21 cellular contexts compared by ENCODE assay signal in the genomic region with DNA sequence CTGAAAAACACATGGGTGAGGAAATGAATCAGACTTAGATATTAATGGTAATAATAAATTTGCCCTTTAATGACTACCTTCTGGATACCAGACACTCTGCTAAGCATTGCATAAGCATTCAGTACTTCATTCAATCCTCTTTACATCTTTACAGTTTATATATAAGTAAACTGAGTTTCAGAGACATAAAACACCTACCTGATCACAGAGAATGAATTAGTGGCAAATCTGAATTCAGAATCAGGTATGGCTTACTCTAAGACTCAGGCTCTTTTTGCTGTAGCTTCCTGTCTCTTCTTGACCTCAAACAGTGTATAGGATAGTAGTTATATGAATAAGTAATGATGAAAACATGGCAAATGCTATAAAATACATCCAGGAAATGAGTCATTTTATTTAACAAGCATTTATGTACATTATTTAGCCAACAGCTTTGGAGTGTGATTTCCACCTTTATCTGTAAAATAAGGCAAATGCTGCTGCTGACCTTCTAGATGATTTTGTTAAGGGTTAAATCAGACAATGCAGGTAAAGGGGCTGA.
A peak's percentile ranks its signal among the peaks of the same experiment; 100 is the strongest.
DNase-seq lines count a peak whose midpoint lies in the region; ATAC-seq, FAIRE-seq and TF ChIP-seq lines count a peak whose summit lies in the region.
"Had no signal": no experiment of that assay in that cellular context is flagged by ENCODE, and none has a peak within 500 bp of the region (broad histone marks: within the 10 kb centered on the region; RNA-seq: fewer than 3 reads in every experiment).

No MANE protein-coding gene starts in this region.

- H3K4me3 ChIP-seq in IMR-90 (ENCODE audit: insufficient read depth, low read depth, low read length): no peak overlapping the region
- no peak overlapping the region for H3K4me3 ChIP-seq in endothelial cell of umbilical vein (replicated peaks in 1 of 3; ENCODE audit: insufficient read depth in 1 of 3, low read depth in 1 of 3, low read length in 3 of 3)
- H3K4me3 ChIP-seq in osteoblast (ENCODE audit: insufficient read depth, low read length): no peak overlapping the region
- H3K4me3 ChIP-seq: BLaER1 treated with 17β-estradiol and CSF1 and Interleukin-3, amounts not matched to agents 10 nM and 100 nM; MG63; SK-N-MC had no signal

- peaks cover 18 to 39% of the 10 kb centered on the region in 2 experiments for H3K79me1 ChIP-seq in IMR-90 (ENCODE audit: low read depth in 1 of 2, low read length in 2 of 2)

- H3K27me3 ChIP-seq in IMR-90 (ENCODE audit: control insufficient read depth, insufficient read depth, low read length) (no peaks in the 10 kb centered on the region), endothelial cell of umbilical vein (ENCODE audit: control insufficient read depth in 2 of 2, insufficient read depth in 2 of 2, low read length in 2 of 2) (no peaks in the 10 kb centered on the region), osteoblast (ENCODE audit: insufficient read depth, low read length) (no peaks in the 10 kb centered on the region)
- H3K27me3 ChIP-seq: BLaER1 treated with 17β-estradiol and CSF1 and Interleukin-3, amounts not matched to agents 10 nM and 100 nM; MG63 had no signal

- no peak overlapping the region for H3K27ac ChIP-seq in IMR-90 (ENCODE audit: insufficient read depth, low read length)
- peak overlapping the region; percentile 63 for H3K27ac ChIP-seq in endothelial cell of umbilical vein (ENCODE audit: insufficient read depth, low read depth, low read length)
- peak overlapping the region; percentile 16 for H3K27ac ChIP-seq in osteoblast (ENCODE audit: low read depth, low read length)
- H3K27ac ChIP-seq: BLaER1 treated with 17β-estradiol and CSF1 and Interleukin-3, amounts not matched to agents 10 nM and 100 nM; SK-N-MC had no signal

- no peak overlapping the region for H4K91ac ChIP-seq in IMR-90 (ENCODE audit: insufficient read depth, low read depth, low read length)

- FAIRE-seq in endothelial cell of umbilical vein (lab: Jason Lieb, UNC): no peak
- FAIRE-seq: D721Med, H54, HepG2 had no signal

- H3K23ac ChIP-seq in IMR-90 (ENCODE audit: low read depth, low read length): no peak overlapping the region

- H4K20me1 ChIP-seq in IMR-90 (ENCODE audit: insufficient read depth, low read length) (no peaks in the 10 kb centered on the region), endothelial cell of umbilical vein (replicated peaks; ENCODE audit: control insufficient read depth, extremely low read depth, insufficient read depth, low read length) (no peaks in the 10 kb centered on the region), osteoblast (ENCODE audit: insufficient read depth, low read length) (peaks cover 13% of the 10 kb centered on the region)
- H4K20me1 ChIP-seq: BLaER1 treated with 17β-estradiol and CSF1 and Interleukin-3, amounts not matched to agents 10 nM and 100 nM had no signal

- peaks cover 12% of the 10 kb centered on the region for H3K79me2 ChIP-seq in endothelial cell of umbilical vein (ENCODE audit: control insufficient read depth, insufficient read depth, low read length)
- peaks cover 77% of the 10 kb centered on the region for H3K79me2 ChIP-seq in osteoblast (ENCODE audit: insufficient read depth, low read length)

- intact Hi-C loops in IMR-90 (cut with micrococcal nuclease): no loop called here
- intact Hi-C loops in endothelial cell of umbilical vein (cut with micrococcal nuclease): no loop called here

- H3K9ac ChIP-seq in IMR-90 (ENCODE audit: low read depth, low read length) (no peak overlapping the region), endothelial cell of umbilical vein (replicated peaks; ENCODE audit: extremely low read depth, insufficient read depth, low read length) (no peak overlapping the region)
- H3K9ac ChIP-seq: BLaER1 treated with 17β-estradiol and CSF1 and Interleukin-3, amounts not matched to agents 10 nM and 100 nM had no signal

- H2AK9ac ChIP-seq in IMR-90 (replicated peaks; ENCODE audit: low read depth, low read length, poor library complexity): no peak overlapping the region

- no peak overlapping the region for H3K56ac ChIP-seq in IMR-90 (ENCODE audit: extremely low read depth, insufficient read depth, low read length)

- H2BK15ac ChIP-seq in IMR-90 (ENCODE audit: low read depth, low read length): no peak overlapping the region

- H4K5ac ChIP-seq in IMR-90 (ENCODE audit: low read depth, low read length): no peak overlapping the region

- ATAC-seq in IMR-90 (ENCODE audit: low read depth) (no peak; the same call in 1 of the 2 replicates), HG02885 (IDR thresholded peaks at IDR 0.05; ENCODE audit: poor library complexity, unreplicated experiment) (no peak)
- ATAC-seq: HepG2, Right ventricle myocardium inferior had no signal

- TF ChIP-seq RAD21 in IMR-90 (IDR thresholded peaks at IDR 0.05; ENCODE audit: low read length): no peak

- no TSS peak for BruUV-seq in IMR-90 (replicated peaks; lab: Mats Ljungman, UMichigan)
- no TSS peak for BruUV-seq in endothelial cell of umbilical vein (replicated peaks; lab: Mats Ljungman, UMichigan)

- CTCF ChIA-PET in IMR-90 (lab: Yijun Ruan, JAX) (interaction anchor here (0.7 to 1.4 kb wide), 2 partner anchors 331 to 339 kb away, joined by 3 to 4 read pairs; no protein-coding TSS in a partner anchor), endothelial cell of umbilical vein (lab: Charles Lee) (interaction anchor here (1.7 to 2.0 kb wide), 3 partner anchors 9 to 339 kb away, joined by 3 to 14 read pairs (median 5); no protein-coding TSS in a partner anchor)

- H3K9me3 ChIP-seq in IMR-90 (ENCODE audit: control insufficient read depth, insufficient read depth, low read length): no peaks in the 10 kb centered on the region
- no peaks in the 10 kb centered on the region for H3K9me3 ChIP-seq in endothelial cell of umbilical vein (replicated peaks; ENCODE audit: control insufficient read depth, insufficient read depth, low read length)
- no peaks in the 10 kb centered on the region for H3K9me3 ChIP-seq in osteoblast (ENCODE audit: low read depth, low read length)
- H3K9me3 ChIP-seq: BLaER1 treated with 17β-estradiol and CSF1 and Interleukin-3, amounts not matched to agents 10 nM and 100 nM; MG63 had no signal

- H3K4me1 ChIP-seq in IMR-90 (ENCODE audit: control insufficient read depth, insufficient read depth, low read length) (peaks cover 2% of the 10 kb centered on the region; the same call in 1 of the 2 replicates), endothelial cell of umbilical vein (ENCODE audit: control insufficient read depth, extremely low read depth, insufficient read depth, low read length) (peaks cover 36% of the 10 kb centered on the region), osteoblast (ENCODE audit: insufficient read depth, low read length) (peaks cover 11% of the 10 kb centered on the region)
- H3K4me1 ChIP-seq: BLaER1 treated with 17β-estradiol and CSF1 and Interleukin-3, amounts not matched to agents 10 nM and 100 nM had no signal

- no peak overlapping the region for H3K18ac ChIP-seq in IMR-90 (ENCODE audit: low read depth, low read length)

- no peak for TF ChIP-seq CTCF in IMR-90 (conservative IDR thresholded peaks at IDR 0.05; ENCODE audit: low read depth, low read length)
- no peak for TF ChIP-seq CTCF in endothelial cell of umbilical vein (IDR thresholded peaks at IDR 0.05; ENCODE audit: extremely low read depth in 1 of 2, insufficient read depth in 1 of 2, low read depth in 1 of 2, low read length in 2 of 2)
- TF ChIP-seq CTCF in osteoblast (IDR thresholded peaks at IDR 0.05; ENCODE audit: extremely low read depth, low read depth, low read length): no peak

- no peak overlapping the region for H2AFZ ChIP-seq in IMR-90 (replicated peaks; ENCODE audit: low read length, poor library complexity)
- no peak overlapping the region for H2AFZ ChIP-seq in endothelial cell of umbilical vein (ENCODE audit: low read depth, low read length)
- H2AFZ ChIP-seq in osteoblast (ENCODE audit: low read length): no peak overlapping the region

- TF ChIP-seq POLR2A in IMR-90 (IDR thresholded peaks at IDR 0.05; ENCODE audit: low read depth, low read length): no peak
- TF ChIP-seq POLR2A in endothelial cell of umbilical vein (IDR thresholded peaks at IDR 0.05; ENCODE audit: low read depth, low read length): no peak

- no peak overlapping the region for H2BK120ac ChIP-seq in IMR-90 (ENCODE audit: low read depth, low read length)

- H2AK5ac ChIP-seq in IMR-90 (ENCODE audit: low read depth, low read length): no peak overlapping the region

- no peak overlapping the region for H3K4ac ChIP-seq in IMR-90 (ENCODE audit: low read depth, low read length)

- POLR2A ChIA-PET in IMR-90 (lab: Charles Lee; ENCODE audit: unreplicated experiment): no interaction called here
- POLR2A ChIA-PET in endothelial cell of umbilical vein (lab: Charles Lee): interaction anchor here (1.0 kb wide), 1 partner anchor 130 kb away, joined by 3 read pairs; no protein-coding TSS in a partner anchor

- H3K4me2 ChIP-seq in IMR-90 (ENCODE audit: low read depth, low read length) (no peak overlapping the region), endothelial cell of umbilical vein (ENCODE audit: insufficient read depth, low read length) (peak overlapping the region; percentile 68), osteoblast (ENCODE audit: insufficient read depth, low read length) (no peak overlapping the region)
- H3K4me2 ChIP-seq: BLaER1 treated with 17β-estradiol and CSF1 and Interleukin-3, amounts not matched to agents 10 nM and 100 nM had no signal

- H3K36me3 ChIP-seq in IMR-90 (ENCODE audit: control insufficient read depth, insufficient read depth, low read length): peaks cover 5% of the 10 kb centered on the region
- peaks cover 0 to 4% of the 10 kb centered on the region in 2 experiments for H3K36me3 ChIP-seq in endothelial cell of umbilical vein (ENCODE audit: control insufficient read depth in 2 of 2, extremely low read depth in 1 of 2, insufficient read depth in 2 of 2, low read length in 2 of 2)
- peaks cover 93% of the 10 kb centered on the region for H3K36me3 ChIP-seq in osteoblast (ENCODE audit: insufficient read depth, low read length)
- H3K36me3 ChIP-seq: BLaER1 treated with 17β-estradiol and CSF1 and Interleukin-3, amounts not matched to agents 10 nM and 100 nM; MG63 had no signal

- no peak overlapping the region; the same call in 1 of the 2 replicates for H3K14ac ChIP-seq in IMR-90 (replicated peaks; ENCODE audit: low read depth, low read length)

- H2BK5ac ChIP-seq in IMR-90 (ENCODE audit: low read depth, low read length, poor library complexity, severe bottlenecking): peak overlapping the region; percentile 51

- H4K8ac ChIP-seq in IMR-90 (ENCODE audit: low read depth in 2 of 2, low read length in 2 of 2): no peak overlapping the region

- DNase-seq in ELR (ENCODE audit: low read depth): peak; percentile 55
- DNase-seq in IMR-90: no peak
- peak; percentile 74 for DNase-seq in endothelial cell of umbilical vein (ENCODE audit: low read depth, low spot score)
- DNase-seq in osteoblast (ENCODE audit: insufficient read length, low spot score, missing footprints): no peak
- no peak for DNase-seq in NOMO-1 treated with dmso at 0.1 percent for 144 hours (lab: John Stamatoyannopoulos, UW; ENCODE audit: unreplicated experiment)
- DNase-seq in HPDE6-E6E7 (ENCODE audit: extremely low spot score): no peak
- DNase-seq: CD8-positive, alpha-beta memory T cell; DND-41; MG63; NCI-H1092; NCI-H146; NCI-H2081; NCI-H510A; NCI-H774 had no signal

- in situ Hi-C loops in IMR-90 (cut with MboI; ENCODE audit: low sequenced_read_pairs): no loop called here

- no peak overlapping the region for H2BK20ac ChIP-seq in IMR-90 (ENCODE audit: low read depth, low read length)

- H3K9me1 ChIP-seq in IMR-90 (ENCODE audit: insufficient read depth, low read length) (peaks cover 7% of the 10 kb centered on the region; the same call in 1 of the 2 replicates), endothelial cell of umbilical vein (replicated peaks; ENCODE audit: control insufficient read depth, extremely low read depth, insufficient read depth, low read length) (no peaks in the 10 kb centered on the region)

- dilution Hi-C loops in IMR-90 (cut with HindIII; ENCODE audit: low sequenced_read_pairs, unreplicated experiment): no loop called here
- dilution Hi-C loops in endothelial cell of umbilical vein (cut with MboI; ENCODE audit: extremely low pct_ligation_motif_present, low sequenced_read_pairs): no loop called here

Comparison
In these comparisons a context has a peak if more than half of its experiments do, and no peak if none do; other contexts are left out.
1. DNase-seq: peak in ELR (single experiment) and endothelial cell of umbilical vein (single experiment); none in IMR-90 (single experiment), osteoblast (single experiment), NOMO-1 treated with dmso at 0.1 percent for 144 hours (single experiment) and HPDE6-E6E7 (single experiment).